ENCODE assay signal across 19 cellular contexts in the genomic region with DNA sequence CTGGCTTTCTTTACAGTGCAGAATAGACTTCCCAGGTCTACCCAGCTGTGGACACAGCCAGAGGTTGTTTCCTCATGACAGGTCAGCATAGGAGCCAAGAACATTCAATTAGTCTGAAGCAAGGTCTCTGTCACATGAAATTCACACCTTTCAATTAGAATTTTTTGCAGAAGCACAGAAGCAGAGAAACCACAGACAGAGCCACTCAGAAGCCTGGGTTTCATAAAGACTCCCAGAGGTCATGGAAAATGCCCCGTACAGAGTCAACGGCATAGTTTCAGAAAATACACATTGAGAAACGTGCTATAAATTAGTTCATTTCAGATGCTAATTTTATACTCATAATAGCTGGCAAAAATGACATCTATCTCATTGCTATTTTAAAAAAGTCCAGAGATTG.
DNase-seq lines count a peak whose midpoint lies in the region; ATAC-seq and TF ChIP-seq lines count a peak whose summit lies in the region.
"Had no signal": no experiment of that assay in that cellular context is flagged by ENCODE, and none has a peak within 500 bp of the region (broad histone marks: within the 10 kb centered on the region; RNA-seq: fewer than 3 reads in every experiment).

No MANE protein-coding gene starts in this region.

- CTCF ChIA-PET in PC-9 (lab: Charles Lee): no interaction called here
- CTCF ChIA-PET in activated CD4-positive, alpha-beta memory T cell treated with anti-CD3 and anti-CD28 coated beads for 36 hours (lab: Charles Lee): no interaction called here

- H2AFZ ChIP-seq in PC-9: no peak overlapping the region

- no peak overlapping the region for H3K4me3 ChIP-seq in PC-9
- H3K4me3 ChIP-seq: dorsolateral prefrontal cortex, esophagus squamous epithelium, lower lobe of right lung, pancreas, thyroid gland had no signal

- BruUV-seq in PC-9 (replicated peaks; lab: Mats Ljungman, UMichigan): no TSS peak

- H4K20me1 ChIP-seq in PC-9 (ENCODE audit: insufficient read depth): no peaks in the 10 kb centered on the region

- POLR2A ChIA-PET in PC-9 (lab: Charles Lee; ENCODE audit: unreplicated experiment): no interaction called here
- POLR2A ChIA-PET in activated CD4-positive, alpha-beta memory T cell treated with anti-CD3 and anti-CD28 coated beads for 36 hours (lab: Charles Lee): no interaction called here

- no peaks in the 10 kb centered on the region for H3K36me3 ChIP-seq in PC-9 (ENCODE audit: low read depth)
- H3K36me3 ChIP-seq: esophagus squamous epithelium, lower lobe of right lung, pancreas, thyroid gland had no signal

- no peak for TF ChIP-seq CTCF in PC-9 (conservative IDR thresholded peaks at IDR 0.05)

- no peaks in the 10 kb centered on the region for H3K79me2 ChIP-seq in PC-9 (ENCODE audit: low read depth)

- no peaks in the 10 kb centered on the region for H3K9me3 ChIP-seq in PC-9 (ENCODE audit: insufficient read depth, low read depth)
- H3K9me3 ChIP-seq: esophagus squamous epithelium, lower lobe of right lung, pancreas, thyroid gland had no signal

- peak; percentile 66 for ATAC-seq in GM18867 (IDR thresholded peaks at IDR 0.05; ENCODE audit: unreplicated experiment)
- peak; percentile 41 for ATAC-seq in GM21526 (IDR thresholded peaks at IDR 0.05; ENCODE audit: low FRiP score, unreplicated experiment)
- peak; percentile 42 for ATAC-seq in HG03196 (IDR thresholded peaks at IDR 0.05; ENCODE audit: unreplicated experiment)
- ATAC-seq in stimulated activated memory B cell treated with anti-CD40 and anti-IgM and Interleukin-4, amounts not matched to agents 10 μg/mL and 1 μg/mL and 100 μg/mL, for 72 hours: peak; percentile 32
- ATAC-seq: activated naive CD8-positive, alpha-beta T cell treated with anti-CD3 and anti-CD28 coated beads, Interleukin-2, amount 50 U/mL, for 24 hours; activated T-helper 17 cell treated with anti-CD3 and anti-CD28 coated beads, Interleukin-2, amount 50 U/mL, for 72 hours; lower lobe of right lung; pancreas had no signal

- intact Hi-C loops in PC-9 (cut with micrococcal nuclease; ENCODE audit: unreplicated experiment): no loop called here
- intact Hi-C loops in activated CD4-positive, alpha-beta memory T cell treated with anti-CD3 and anti-CD28 coated beads for 36 hours (cut with micrococcal nuclease): no loop called here

- no peak overlapping the region for H3K4me3 Mint-ChIP-seq in stimulated activated memory B cell treated with anti-CD40 and anti-IgM and Interleukin-4, amounts not matched to agents 10 μg/mL and 1 μg/mL and 100 μg/mL, for 72 hours
- H3K4me3 Mint-ChIP-seq in activated CD4-positive, alpha-beta memory T cell treated with anti-CD3 and anti-CD28 coated beads for 36 hours: no peak overlapping the region
- H3K4me3 Mint-ChIP-seq: activated naive CD8-positive, alpha-beta T cell treated with anti-CD3 and anti-CD28 coated beads, Interleukin-2, amount 50 U/mL, for 24 hours; activated T-helper 17 cell treated with anti-CD3 and anti-CD28 coated beads, Interleukin-2, amount 50 U/mL, for 72 hours had no signal

- H3K9me3 Mint-ChIP-seq in stimulated activated memory B cell treated with anti-CD40 and anti-IgM and Interleukin-4, amounts not matched to agents 10 μg/mL and 1 μg/mL and 100 μg/mL, for 72 hours: no peaks in the 10 kb centered on the region
- H3K9me3 Mint-ChIP-seq in activated CD4-positive, alpha-beta memory T cell treated with anti-CD3 and anti-CD28 coated beads for 36 hours: no peaks in the 10 kb centered on the region
- H3K9me3 Mint-ChIP-seq: activated naive CD8-positive, alpha-beta T cell treated with anti-CD3 and anti-CD28 coated beads, Interleukin-2, amount 50 U/mL, for 24 hours; activated T-helper 17 cell treated with anti-CD3 and anti-CD28 coated beads, Interleukin-2, amount 50 U/mL, for 72 hours; IgD-negative memory B cell had no signal

- H3K9me2 ChIP-seq in PC-9 (ENCODE audit: insufficient read depth): no peaks in the 10 kb centered on the region

- no peaks in the 10 kb centered on the region for H3F3A ChIP-seq in PC-9 (ENCODE audit: insufficient read depth, low read depth)

- DNase-seq in COLO829 (ENCODE audit: low spot score): no peak
- DNase-seq in PC-9: no peak
- no peak for DNase-seq in activated CD4-positive, alpha-beta memory T cell treated with anti-CD3 and anti-CD28 coated beads for 36 hours
- no peak for DNase-seq in NCI-H1930 (lab: John Stamatoyannopoulos, UW)
- DNase-seq: activated naive CD8-positive, alpha-beta T cell treated with anti-CD3 and anti-CD28 coated beads, Interleukin-2, amount 50 U/mL, for 24 hours; dorsolateral prefrontal cortex; esophagus squamous epithelium; lower lobe of right lung; NCI-H2171; pancreas; thyroid gland had no signal

- H3K27me3 Mint-ChIP-seq in stimulated activated memory B cell treated with anti-CD40 and anti-IgM and Interleukin-4, amounts not matched to agents 10 μg/mL and 1 μg/mL and 100 μg/mL, for 72 hours: no peaks in the 10 kb centered on the region
- no peaks in the 10 kb centered on the region for H3K27me3 Mint-ChIP-seq in activated CD4-positive, alpha-beta memory T cell treated with anti-CD3 and anti-CD28 coated beads for 36 hours
- H3K27me3 Mint-ChIP-seq: activated naive CD8-positive, alpha-beta T cell treated with anti-CD3 and anti-CD28 coated beads, Interleukin-2, amount 50 U/mL, for 24 hours had no signal

- H3K27me3 ChIP-seq in PC-9 (ENCODE audit: insufficient read depth, low read depth): peaks cover 27% of the 10 kb centered on the region; the same call in 1 of the 2 replicates
- H3K27me3 ChIP-seq: dorsolateral prefrontal cortex, esophagus squamous epithelium, pancreas, thyroid gland had no signal

- H3K27ac Mint-ChIP-seq in stimulated activated memory B cell treated with anti-CD40 and anti-IgM and Interleukin-4, amounts not matched to agents 10 μg/mL and 1 μg/mL and 100 μg/mL, for 72 hours: no peak overlapping the region
- H3K27ac Mint-ChIP-seq in activated CD4-positive, alpha-beta memory T cell treated with anti-CD3 and anti-CD28 coated beads for 36 hours: no peak overlapping the region
- H3K27ac Mint-ChIP-seq: activated naive CD8-positive, alpha-beta T cell treated with anti-CD3 and anti-CD28 coated beads, Interleukin-2, amount 50 U/mL, for 24 hours; activated T-helper 17 cell treated with anti-CD3 and anti-CD28 coated beads, Interleukin-2, amount 50 U/mL, for 72 hours; IgD-negative memory B cell had no signal

- H3K27ac ChIP-seq in PC-9: no peak overlapping the region
- H3K27ac ChIP-seq: dorsolateral prefrontal cortex, esophagus squamous epithelium, lower lobe of right lung, pancreas, RWPE1, thyroid gland, VCaP had no signal

- H3K4me2 ChIP-seq in PC-9: no peak overlapping the region

- H3K4me1 Mint-ChIP-seq in stimulated activated memory B cell treated with anti-CD40 and anti-IgM and Interleukin-4, amounts not matched to agents 10 μg/mL and 1 μg/mL and 100 μg/mL, for 72 hours: no peaks in the 10 kb centered on the region
- no peaks in the 10 kb centered on the region for H3K4me1 Mint-ChIP-seq in activated CD4-positive, alpha-beta memory T cell treated with anti-CD3 and anti-CD28 coated beads for 36 hours (ENCODE audit: low read depth)
- H3K4me1 Mint-ChIP-seq: activated naive CD8-positive, alpha-beta T cell treated with anti-CD3 and anti-CD28 coated beads, Interleukin-2, amount 50 U/mL, for 24 hours; activated T-helper 17 cell treated with anti-CD3 and anti-CD28 coated beads, Interleukin-2, amount 50 U/mL, for 72 hours; IgD-negative memory B cell had no signal

- H3K4me1 ChIP-seq in PC-9 (replicated peaks; ENCODE audit: insufficient read depth): no peaks in the 10 kb centered on the region
- H3K4me1 ChIP-seq: lower lobe of right lung, pancreas, thyroid gland had no signal

- H3K36me3 Mint-ChIP-seq in stimulated activated memory B cell treated with anti-CD40 and anti-IgM and Interleukin-4, amounts not matched to agents 10 μg/mL and 1 μg/mL and 100 μg/mL, for 72 hours: no peaks in the 10 kb centered on the region
- H3K36me3 Mint-ChIP-seq in activated CD4-positive, alpha-beta memory T cell treated with anti-CD3 and anti-CD28 coated beads for 36 hours: no peaks in the 10 kb centered on the region
- H3K36me3 Mint-ChIP-seq: IgD-negative memory B cell had no signal
